ENCODE assay signal across 15 cellular contexts in genomic region chr9:129078691-129079503, GRCh38. TPM values are rescaled to one million over a fixed set of nuclear protein-coding genes. Genes with fewer than 3 reads are reported as not detected.
DNase-seq lines count a peak whose midpoint lies in the region; ATAC-seq and TF ChIP-seq lines count a peak whose summit lies in the region.
"Had no signal": no experiment of that assay in that cellular context is flagged by ENCODE, and none has a peak within 500 bp of the region (broad histone marks: within the 10 kb centered on the region; RNA-seq: fewer than 3 reads in every experiment).

No MANE protein-coding gene starts in this region.

- H3K9me3 ChIP-seq in suprapubic skin, result no peaks in the 10 kb centered on the region
- H3K9me3 ChIP-seq: esophagus squamous epithelium had no signal

- H3K27me3 ChIP-seq in mesendoderm (ENCODE audit: insufficient read depth, low read length, poor library complexity), result no peaks in the 10 kb centered on the region
- H3K27me3 ChIP-seq in suprapubic skin, result no peaks in the 10 kb centered on the region
- H3K27me3 ChIP-seq: esophagus squamous epithelium had no signal

- peaks cover 23% of the 10 kb centered on the region for H3K79me1 ChIP-seq in mesendoderm (ENCODE audit: low read length)

- no peaks in the 10 kb centered on the region for H3K36me3 Mint-ChIP-seq in activated naive CD8-positive, alpha-beta T cell treated with anti-CD3 and anti-CD28 coated beads, Interleukin-2, amount 10 ng/mL, durations not matched to agents 7 days and 5 days
- H3K36me3 Mint-ChIP-seq in activated naive CD8-positive, alpha-beta T cell treated with anti-CD3 and anti-CD28 coated beads for 36 hours, result no peaks in the 10 kb centered on the region
- no peaks in the 10 kb centered on the region for H3K36me3 Mint-ChIP-seq in activated CD8-positive, alpha-beta T cell treated with anti-CD3 and anti-CD28 coated beads, Interleukin-2, amount 10 ng/mL, durations not matched to agents 7 days and 5 days (ENCODE audit: low read depth)

- POLR2A ChIA-PET in activated naive CD8-positive, alpha-beta T cell treated with anti-CD3 and anti-CD28 coated beads, Interleukin-2, amount 10 ng/mL, durations not matched to agents 7 days and 5 days (lab: Charles Lee), result no interaction called here
- POLR2A ChIA-PET in activated CD8-positive, alpha-beta T cell treated with anti-CD3 and anti-CD28 coated beads, Interleukin-2, amount 10 ng/mL, durations not matched to agents 7 days and 5 days (lab: Charles Lee), result interaction anchor here (1.1 kb wide), 1 partner anchor 10 kb away, joined by 3 read pairs; no protein-coding TSS in a partner anchor

- no peak for DNase-seq in activated naive CD8-positive, alpha-beta T cell treated with anti-CD3 and anti-CD28 coated beads, Interleukin-2, amount 10 ng/mL, durations not matched to agents 7 days and 5 days
- DNase-seq in activated naive CD8-positive, alpha-beta T cell treated with anti-CD3 and anti-CD28 coated beads for 36 hours, result no peak
- DNase-seq in activated CD8-positive, alpha-beta T cell treated with anti-CD3 and anti-CD28 coated beads, Interleukin-2, amount 10 ng/mL, durations not matched to agents 7 days and 5 days, result no peak
- peak; percentile 27 for DNase-seq in mesendoderm
- DNase-seq in suprapubic skin (ENCODE audit: low spot score in 2 of 2), result peak; percentile 49 to 76
- DNase-seq in NCI-H1694 (lab: John Stamatoyannopoulos, UW), result no peak
- DNase-seq in DMS53 treated with DMSO at 0.1 percent for 48 hours (lab: John Stamatoyannopoulos, UW; ENCODE audit: unreplicated experiment), result no peak
- no peak for DNase-seq in C1 segment of cervical spinal cord (lab: John Stamatoyannopoulos, UW)
- DNase-seq: activated effector memory CD4-positive, alpha-beta T cell treated with anti-CD3 and anti-CD28 coated beads, Interleukin-2, amount 50 U/mL, for 16 hours; esophagus squamous epithelium; NCI-H187 treated with DMSO at 0.1 percent for 48 hours; NCI-H748 treated with DMSO at 0.1 percent for 48 hours; Right ventricle myocardium superior; stimulated activated naive CD4-positive, alpha-beta T cell had no signal

- H3K27ac Mint-ChIP-seq in activated naive CD8-positive, alpha-beta T cell treated with anti-CD3 and anti-CD28 coated beads, Interleukin-2, amount 10 ng/mL, durations not matched to agents 7 days and 5 days, result no peak overlapping the region
- no peak overlapping the region for H3K27ac Mint-ChIP-seq in activated naive CD8-positive, alpha-beta T cell treated with anti-CD3 and anti-CD28 coated beads for 36 hours
- no peak overlapping the region for H3K27ac Mint-ChIP-seq in activated CD8-positive, alpha-beta T cell treated with anti-CD3 and anti-CD28 coated beads, Interleukin-2, amount 10 ng/mL, durations not matched to agents 7 days and 5 days

- CTCF ChIA-PET in activated CD8-positive, alpha-beta T cell treated with anti-CD3 and anti-CD28 coated beads, Interleukin-2, amount 10 ng/mL, durations not matched to agents 7 days and 5 days (lab: Charles Lee), result interaction anchor here (1.4 kb wide), 1 partner anchor 52 kb away, joined by 3 read pairs; no protein-coding TSS in a partner anchor

- H3K56ac ChIP-seq in mesendoderm (ENCODE audit: low read length), result no peak overlapping the region

- no peak overlapping the region for H4K5ac ChIP-seq in mesendoderm (ENCODE audit: low read length)

- H3K4me3 Mint-ChIP-seq in activated naive CD8-positive, alpha-beta T cell treated with anti-CD3 and anti-CD28 coated beads, Interleukin-2, amount 10 ng/mL, durations not matched to agents 7 days and 5 days, result peak overlapping the region; percentile 47
- no peak overlapping the region for H3K4me3 Mint-ChIP-seq in activated naive CD8-positive, alpha-beta T cell treated with anti-CD3 and anti-CD28 coated beads for 36 hours
- H3K4me3 Mint-ChIP-seq in activated CD8-positive, alpha-beta T cell treated with anti-CD3 and anti-CD28 coated beads, Interleukin-2, amount 10 ng/mL, durations not matched to agents 7 days and 5 days, result peak overlapping the region; percentile 91

- no peak overlapping the region for H4K8ac ChIP-seq in mesendoderm (ENCODE audit: low read depth, low read length)

- no peak overlapping the region for H3K23ac ChIP-seq in mesendoderm (ENCODE audit: low read length)

- H2BK120ac ChIP-seq in mesendoderm (ENCODE audit: low read depth, low read length), result no peak overlapping the region

- no peaks in the 10 kb centered on the region for H3K9me3 Mint-ChIP-seq in activated naive CD8-positive, alpha-beta T cell treated with anti-CD3 and anti-CD28 coated beads, Interleukin-2, amount 10 ng/mL, durations not matched to agents 7 days and 5 days
- H3K9me3 Mint-ChIP-seq in activated naive CD8-positive, alpha-beta T cell treated with anti-CD3 and anti-CD28 coated beads for 36 hours, result no peaks in the 10 kb centered on the region
- H3K9me3 Mint-ChIP-seq in activated CD8-positive, alpha-beta T cell treated with anti-CD3 and anti-CD28 coated beads, Interleukin-2, amount 10 ng/mL, durations not matched to agents 7 days and 5 days (ENCODE audit: insufficient read depth), result no peaks in the 10 kb centered on the region

- no peak for ATAC-seq in activated naive CD8-positive, alpha-beta T cell treated with anti-CD3 and anti-CD28 coated beads, Interleukin-2, amount 10 ng/mL, durations not matched to agents 7 days and 5 days (ENCODE audit: low read depth)
- ATAC-seq in activated CD8-positive, alpha-beta T cell treated with anti-CD3 and anti-CD28 coated beads, Interleukin-2, amount 10 ng/mL, durations not matched to agents 7 days and 5 days, result no peak

- no peak overlapping the region for H3K9ac ChIP-seq in mesendoderm (ENCODE audit: low read length)
- H3K9ac ChIP-seq: KMS-11 had no signal

- H3K27ac ChIP-seq in mesendoderm (ENCODE audit: low read depth, low read length) (no peak overlapping the region), suprapubic skin (no peak overlapping the region)
- H3K27ac ChIP-seq: KMS-11 had no signal

- no peak overlapping the region for H3K4me3 ChIP-seq in mesendoderm (ENCODE audit: low read length)
- no peak overlapping the region for H3K4me3 ChIP-seq in suprapubic skin

- no peak overlapping the region for H3K4ac ChIP-seq in mesendoderm (ENCODE audit: low read depth, low read length)

- no peak overlapping the region for H2AK5ac ChIP-seq in mesendoderm (ENCODE audit: low read length)

- no CpG with 5 or more reads among the region's 18 CpGs for WGBS in mesendoderm (ENCODE audit: extremely low coverage, insufficient coverage, low lambda C conversion rate)
- 80% methylated on average over 18 of the region's 18 CpGs for WGBS in suprapubic skin

- TF ChIP-seq CTCF in suprapubic skin (IDR thresholded peaks at IDR 0.05), result no peak

- no peak for TF ChIP-seq POLR2A in suprapubic skin (IDR thresholded peaks at IDR 0.05)

- no peak overlapping the region for H3K18ac ChIP-seq in mesendoderm (ENCODE audit: low read length)

- H3K36me3 ChIP-seq in mesendoderm (ENCODE audit: control insufficient read depth, insufficient read depth, low read length), result no peaks in the 10 kb centered on the region
- H3K36me3 ChIP-seq in suprapubic skin, result no peaks in the 10 kb centered on the region

- no peak for TF ChIP-seq EP300 in suprapubic skin (IDR thresholded peaks at IDR 0.05)

- H3K4me1 ChIP-seq in mesendoderm (ENCODE audit: control insufficient read depth, low read depth, low read length), result peaks cover 3% of the 10 kb centered on the region
- H3K4me1 ChIP-seq in suprapubic skin, result peaks cover 22% of the 10 kb centered on the region

- no peak overlapping the region for H2BK5ac ChIP-seq in mesendoderm (ENCODE audit: low read length)

- H3K79me2 ChIP-seq in mesendoderm (ENCODE audit: control insufficient read depth, insufficient read depth, low read length), result peaks cover 22% of the 10 kb centered on the region

- no peak overlapping the region for H3K4me2 ChIP-seq in mesendoderm (ENCODE audit: low read length)
- H3K4me2 ChIP-seq: KMS-11 had no signal

- H3K27me3 Mint-ChIP-seq in activated naive CD8-positive, alpha-beta T cell treated with anti-CD3 and anti-CD28 coated beads, Interleukin-2, amount 10 ng/mL, durations not matched to agents 7 days and 5 days, result no peaks in the 10 kb centered on the region
- no peaks in the 10 kb centered on the region for H3K27me3 Mint-ChIP-seq in activated naive CD8-positive, alpha-beta T cell treated with anti-CD3 and anti-CD28 coated beads for 36 hours
- no peaks in the 10 kb centered on the region for H3K27me3 Mint-ChIP-seq in activated CD8-positive, alpha-beta T cell treated with anti-CD3 and anti-CD28 coated beads, Interleukin-2, amount 10 ng/mL, durations not matched to agents 7 days and 5 days (ENCODE audit: low read depth)

- H2BK15ac ChIP-seq in mesendoderm (replicated peaks; ENCODE audit: low read depth), result no peak overlapping the region

- H3K4me1 Mint-ChIP-seq in activated naive CD8-positive, alpha-beta T cell treated with anti-CD3 and anti-CD28 coated beads, Interleukin-2, amount 10 ng/mL, durations not matched to agents 7 days and 5 days, result peaks cover 17% of the 10 kb centered on the region
- peaks cover 20% of the 10 kb centered on the region for H3K4me1 Mint-ChIP-seq in activated naive CD8-positive, alpha-beta T cell treated with anti-CD3 and anti-CD28 coated beads for 36 hours
- H3K4me1 Mint-ChIP-seq in activated CD8-positive, alpha-beta T cell treated with anti-CD3 and anti-CD28 coated beads, Interleukin-2, amount 10 ng/mL, durations not matched to agents 7 days and 5 days (ENCODE audit: low read depth), result peaks cover 37% of the 10 kb centered on the region

RNA-seq across cellular contexts. Expression of gene DOLPP1, which starts 2.0 kb away (rescaled TPM):
- 10 to 100 TPM; 17.4 to 21.6 TPM for total RNA-seq in activated naive CD8-positive, alpha-beta T cell treated with anti-CD3 and anti-CD28 coated beads, Interleukin-2, amount 10 ng/mL, durations not matched to agents 7 days and 5 days
- total RNA-seq in activated naive CD8-positive, alpha-beta T cell treated with anti-CD3 and anti-CD28 coated beads for 36 hours, result 10 to 100 TPM; 17.7 to 20.8 TPM
- total RNA-seq in activated CD8-positive, alpha-beta T cell treated with anti-CD3 and anti-CD28 coated beads, Interleukin-2, amount 10 ng/mL, durations not matched to agents 7 days and 5 days, result 10 to 100 TPM; 15.9 to 18.8 TPM
- 31.2 TPM for polyA plus RNA-seq in mesendoderm (2013, experiment 1 of 2)
- polyA plus RNA-seq in mesendoderm (2013, experiment 2 of 2), result 29.1 TPM
- 10 to 100 TPM in 1 of 4 donors, 1 to 10 TPM in 3; 7.8 to 11.1 (median 9.8) TPM for total RNA-seq in suprapubic skin

RNA-seq across cellular contexts. Expression of gene CRAT, which starts 31.7 kb away (rescaled TPM):
- total RNA-seq in activated naive CD8-positive, alpha-beta T cell treated with anti-CD3 and anti-CD28 coated beads, Interleukin-2, amount 10 ng/mL, durations not matched to agents 7 days and 5 days, result 10 to 100 TPM; 19.5 to 22.7 TPM
- total RNA-seq in activated naive CD8-positive, alpha-beta T cell treated with anti-CD3 and anti-CD28 coated beads for 36 hours, result 1 to 10 TPM; 7.3 to 7.9 TPM
- 10 to 100 TPM; 21.9 to 22.2 TPM for total RNA-seq in activated CD8-positive, alpha-beta T cell treated with anti-CD3 and anti-CD28 coated beads, Interleukin-2, amount 10 ng/mL, durations not matched to agents 7 days and 5 days
- polyA plus RNA-seq in mesendoderm (2013, experiment 1 of 2), result 1.8 TPM
- 1.5 TPM for polyA plus RNA-seq in mesendoderm (2013, experiment 2 of 2)
- 100 to 1,000 TPM in 1 of 4 donors, 10 to 100 TPM in 3; 27.4 to 156 (median 42.8) TPM for total RNA-seq in suprapubic skin

RNA-seq across cellular contexts. Expression of gene PTPA, which starts 32.3 kb away (rescaled TPM):
- 10 to 100 TPM; 88.3 to 91.0 TPM for total RNA-seq in activated naive CD8-positive, alpha-beta T cell treated with anti-CD3 and anti-CD28 coated beads, Interleukin-2, amount 10 ng/mL, durations not matched to agents 7 days and 5 days
- 100 to 1,000 TPM; 101 to 104 TPM for total RNA-seq in activated naive CD8-positive, alpha-beta T cell treated with anti-CD3 and anti-CD28 coated beads for 36 hours
- 100 to 1,000 TPM; 114 to 125 TPM for total RNA-seq in activated CD8-positive, alpha-beta T cell treated with anti-CD3 and anti-CD28 coated beads, Interleukin-2, amount 10 ng/mL, durations not matched to agents 7 days and 5 days
- 73.6 TPM for polyA plus RNA-seq in mesendoderm (2013, experiment 1 of 2)
- 72.5 TPM for polyA plus RNA-seq in mesendoderm (2013, experiment 2 of 2)
- total RNA-seq in suprapubic skin, result 100 to 1,000 TPM in 1 of 4 donors, 10 to 100 TPM in 3; 59.1 to 108 (median 83.8) TPM

RNA-seq across cellular contexts. Expression of gene MIGA2, which starts 42.5 kb away (rescaled TPM):
- total RNA-seq in activated naive CD8-positive, alpha-beta T cell treated with anti-CD3 and anti-CD28 coated beads, Interleukin-2, amount 10 ng/mL, durations not matched to agents 7 days and 5 days, result 10 to 100 TPM; 62.1 to 66.0 TPM
- total RNA-seq in activated naive CD8-positive, alpha-beta T cell treated with anti-CD3 and anti-CD28 coated beads for 36 hours, result 10 to 100 TPM; 26.2 to 29.0 TPM
- 10 to 100 TPM; 38.3 to 45.6 TPM for total RNA-seq in activated CD8-positive, alpha-beta T cell treated with anti-CD3 and anti-CD28 coated beads, Interleukin-2, amount 10 ng/mL, durations not matched to agents 7 days and 5 days
- 8.8 TPM for polyA plus RNA-seq in mesendoderm (2013, experiment 1 of 2)
- polyA plus RNA-seq in mesendoderm (2013, experiment 2 of 2), result 8.6 TPM
- 10 to 100 TPM; 28.3 to 44.3 (median 39.7) TPM for total RNA-seq in suprapubic skin

RNA-seq across cellular contexts. Expression of gene SH3GLB2, which starts 50.8 kb away (rescaled TPM):
- 100 to 1,000 TPM in 1 of 2 experiments, 10 to 100 TPM in 1; 98.7 to 104 TPM for total RNA-seq in activated naive CD8-positive, alpha-beta T cell treated with anti-CD3 and anti-CD28 coated beads, Interleukin-2, amount 10 ng/mL, durations not matched to agents 7 days and 5 days
- 10 to 100 TPM; 42.9 to 46.3 TPM for total RNA-seq in activated naive CD8-positive, alpha-beta T cell treated with anti-CD3 and anti-CD28 coated beads for 36 hours
- total RNA-seq in activated CD8-positive, alpha-beta T cell treated with anti-CD3 and anti-CD28 coated beads, Interleukin-2, amount 10 ng/mL, durations not matched to agents 7 days and 5 days, result 100 to 1,000 TPM; 107 to 109 TPM
- 16.9 TPM for polyA plus RNA-seq in mesendoderm (2013, experiment 1 of 2)
- polyA plus RNA-seq in mesendoderm (2013, experiment 2 of 2), result 19.5 TPM
- total RNA-seq in suprapubic skin, result 100 to 1,000 TPM; 193 to 331 (median 258) TPM

Comparison
In these comparisons a context has a peak if more than half of its experiments do, and no peak if none do; other contexts are left out.
1. DNase-seq: peak in mesendoderm (single experiment) and suprapubic skin (2 of 2); none in activated naive CD8-positive, alpha-beta T cell treated with anti-CD3 and anti-CD28 coated beads, Interleukin-2, amount 10 ng/mL, durations not matched to agents 7 days and 5 days (single experiment), activated naive CD8-positive, alpha-beta T cell treated with anti-CD3 and anti-CD28 coated beads for 36 hours (single experiment), activated CD8-positive, alpha-beta T cell treated with anti-CD3 and anti-CD28 coated beads, Interleukin-2, amount 10 ng/mL, durations not matched to agents 7 days and 5 days (single experiment), NCI-H1694 (single experiment), DMS53 treated with DMSO at 0.1 percent for 48 hours (single experiment) and C1 segment of cervical spinal cord (0 of 14).